Comparison of ENCODE assay signal across 8 cellular contexts in the genomic region with DNA sequence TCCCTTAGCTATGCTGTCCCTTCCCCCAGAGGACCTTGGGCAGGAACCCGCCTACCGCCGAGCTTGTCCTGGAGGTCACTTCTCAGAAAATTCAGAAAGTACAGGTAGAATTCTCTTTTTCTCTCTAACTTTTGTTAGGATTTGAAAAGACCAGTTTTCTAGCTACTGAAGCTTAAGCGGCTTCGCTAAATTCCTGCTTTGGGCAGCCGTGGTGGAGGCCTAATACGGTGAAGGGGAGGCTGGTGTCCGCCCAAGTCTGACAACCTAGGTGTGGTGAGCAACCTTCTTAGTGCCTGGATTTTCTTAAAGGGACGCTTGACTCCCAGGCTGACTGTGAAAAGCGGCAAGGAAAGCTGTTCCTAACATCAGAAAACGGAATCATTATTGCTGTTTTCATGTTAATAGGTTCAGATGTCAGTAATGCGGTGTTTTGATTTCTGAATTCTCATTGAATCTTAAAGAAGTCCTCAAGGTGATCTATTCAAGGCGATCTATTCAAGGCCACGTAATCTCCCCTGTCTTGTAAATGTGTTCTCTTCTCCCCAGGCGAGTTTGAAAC. TPM values are rescaled to one million over a fixed set of nuclear protein-coding genes. Genes with fewer than 3 reads are reported as not detected.
A peak's percentile ranks its signal among the peaks of the same experiment; 100 is the strongest.
DNase-seq lines count a peak whose midpoint lies in the region; ATAC-seq, FAIRE-seq and TF ChIP-seq lines count a peak whose summit lies in the region.

No MANE protein-coding gene starts in this region.

- ATAC-seq in SK-N-SH treated with all-trans-retinoic acid at 6 μM for 48 hours (peak; percentile 9), pancreas (peak; percentile 36 to 55 (median 41)), GM18498 (IDR thresholded peaks at IDR 0.05; ENCODE audit: unreplicated experiment) (no peak)

- H3K4me3 ChIP-seq in fibroblast of villous mesenchyme (ENCODE audit: low read depth, low read length) (peak overlapping the region; percentile 74), pancreas (peak overlapping the region; percentile 64 to 73 (median 70))

- intact Hi-C loops in pancreas (cut with DNase I): no loop called here

- no peaks in the 10 kb centered on the region for H3K27me3 ChIP-seq in pancreas

- H3K9me3 ChIP-seq in pancreas: no peaks in the 10 kb centered on the region

- H3K4me1 ChIP-seq in pancreas: peaks cover 0 to 16% (median 11%) of the 10 kb centered on the region in 3 donors

- TF ChIP-seq CTCF in fibroblast of villous mesenchyme (IDR thresholded peaks at IDR 0.05; ENCODE audit: insufficient read depth, low read depth, low read length) (no peak), pancreas (IDR thresholded peaks at IDR 0.05) (no peak)

- FAIRE-seq in pancreas (lab: Jason Lieb, UNC): no peak

- no peaks in the 10 kb centered on the region for H3K36me3 ChIP-seq in pancreas

- H3K27ac ChIP-seq in pancreas: peak overlapping the region; percentile 86 to 95 (median 94)

- DNase-seq in NCI-H82 (lab: John Stamatoyannopoulos, UW) (peak; percentile 31), NCI-H82 treated with DMSO at 0.1 percent for 48 hours (lab: John Stamatoyannopoulos, UW; ENCODE audit: unreplicated experiment) (no peak), fibroblast of villous mesenchyme (ENCODE audit: low read depth) (no peak), pancreas (no peak), KG1 (lab: John Stamatoyannopoulos, UW) (no peak), GF-D8 (lab: John Stamatoyannopoulos, UW) (no peak)

- WGBS in pancreas, 2 donors: 3 to 4% methylated on average over 15 of the region's 15 CpGs

TF ChIP-seq in SK-N-SH treated with all-trans-retinoic acid at 6 μM for 48 hours, 23 proteins besides CTCF, POLR2A, EP300 and RAD21:
- TF ChIP-seq BACH2 (CRISPR knock-in tag; IDR thresholded peaks at IDR 0.05; ENCODE audit: borderline replicate concordance): no peak
- no peak for TF ChIP-seq CSDC2 (CRISPR knock-in tag; IDR thresholded peaks at IDR 0.05)
- no peak for TF ChIP-seq ZNF565 (CRISPR knock-in tag; conservative IDR thresholded peaks at IDR 0.05; ENCODE audit: low read depth)
- no peak for TF ChIP-seq ISL1 (CRISPR knock-in tag; IDR thresholded peaks at IDR 0.05)
- TF ChIP-seq, protein P1, sequence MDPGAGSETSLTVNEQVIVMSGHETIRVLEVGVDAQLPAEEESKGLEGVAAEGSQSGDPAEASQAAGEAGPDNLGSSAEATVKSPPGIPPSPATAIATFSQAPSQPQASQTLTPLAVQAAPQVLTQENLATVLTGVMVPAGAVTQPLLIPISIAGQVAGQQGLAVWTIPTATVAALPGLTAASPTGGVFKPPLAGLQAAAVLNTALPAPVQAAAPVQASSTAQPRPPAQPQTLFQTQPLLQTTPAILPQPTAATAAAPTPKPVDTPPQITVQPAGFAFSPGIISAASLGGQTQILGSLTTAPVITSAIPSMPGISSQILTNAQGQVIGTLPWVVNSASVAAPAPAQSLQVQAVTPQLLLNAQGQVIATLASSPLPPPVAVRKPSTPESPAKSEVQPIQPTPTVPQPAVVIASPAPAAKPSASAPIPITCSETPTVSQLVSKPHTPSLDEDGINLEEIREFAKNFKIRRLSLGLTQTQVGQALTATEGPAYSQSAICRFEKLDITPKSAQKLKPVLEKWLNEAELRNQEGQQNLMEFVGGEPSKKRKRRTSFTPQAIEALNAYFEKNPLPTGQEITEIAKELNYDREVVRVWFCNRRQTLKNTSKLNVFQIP (CRISPR knock-in tag; IDR thresholded peaks at IDR 0.05; ENCODE audit: borderline replicate concordance, low read depth): no peak
- no peak for TF ChIP-seq SNAI2 (CRISPR knock-in tag; IDR thresholded peaks at IDR 0.05)
- TF ChIP-seq, protein P2, sequence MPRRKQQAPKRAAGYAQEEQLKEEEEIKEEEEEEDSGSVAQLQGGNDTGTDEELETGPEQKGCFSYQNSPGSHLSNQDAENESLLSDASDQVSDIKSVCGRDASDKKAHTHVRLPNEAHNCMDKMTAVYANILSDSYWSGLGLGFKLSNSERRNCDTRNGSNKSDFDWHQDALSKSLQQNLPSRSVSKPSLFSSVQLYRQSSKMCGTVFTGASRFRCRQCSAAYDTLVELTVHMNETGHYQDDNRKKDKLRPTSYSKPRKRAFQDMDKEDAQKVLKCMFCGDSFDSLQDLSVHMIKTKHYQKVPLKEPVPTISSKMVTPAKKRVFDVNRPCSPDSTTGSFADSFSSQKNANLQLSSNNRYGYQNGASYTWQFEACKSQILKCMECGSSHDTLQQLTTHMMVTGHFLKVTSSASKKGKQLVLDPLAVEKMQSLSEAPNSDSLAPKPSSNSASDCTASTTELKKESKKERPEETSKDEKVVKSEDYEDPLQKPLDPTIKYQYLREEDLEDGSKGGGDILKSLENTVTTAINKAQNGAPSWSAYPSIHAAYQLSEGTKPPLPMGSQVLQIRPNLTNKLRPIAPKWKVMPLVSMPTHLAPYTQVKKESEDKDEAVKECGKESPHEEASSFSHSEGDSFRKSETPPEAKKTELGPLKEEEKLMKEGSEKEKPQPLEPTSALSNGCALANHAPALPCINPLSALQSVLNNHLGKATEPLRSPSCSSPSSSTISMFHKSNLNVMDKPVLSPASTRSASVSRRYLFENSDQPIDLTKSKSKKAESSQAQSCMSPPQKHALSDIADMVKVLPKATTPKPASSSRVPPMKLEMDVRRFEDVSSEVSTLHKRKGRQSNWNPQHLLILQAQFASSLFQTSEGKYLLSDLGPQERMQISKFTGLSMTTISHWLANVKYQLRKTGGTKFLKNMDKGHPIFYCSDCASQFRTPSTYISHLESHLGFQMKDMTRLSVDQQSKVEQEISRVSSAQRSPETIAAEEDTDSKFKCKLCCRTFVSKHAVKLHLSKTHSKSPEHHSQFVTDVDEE (CRISPR knock-in tag; IDR thresholded peaks at IDR 0.05): no peak

RNA-seq across cellular contexts. Expression of a gene that starts 0.8 kb away (rescaled TPM):
- total RNA-seq in fibroblast of villous mesenchyme (4.7 and 8.1 TPM in 2 replicates), pancreas (10 to 100 TPM; 10.6 to 26.5 (median 15.5) TPM)
- 1 to 10 TPM; 3.6 to 4.4 TPM for polyA plus RNA-seq in pancreas
